In genomic region chr7:142412551-142413193, GRCh38 we compare ENCODE assay signal across 8 cellular contexts.
DNase-seq lines count a peak whose midpoint lies in the region; TF ChIP-seq lines count a peak whose summit lies in the region.

No MANE protein-coding gene starts in this region.

- H2AFZ ChIP-seq in GM23248 (no peak overlapping the region), KMS-11 (ENCODE audit: low read depth) (peak overlapping the region; percentile 15; the same call in 1 of the 2 replicates)

- peaks cover 3% of the 10 kb centered on the region; the same call in 1 of the 2 replicates for H3K4me1 ChIP-seq in GM23248 (ENCODE audit: insufficient read depth)
- H3K4me1 ChIP-seq in KMS-11 (ENCODE audit: low read depth, poor library complexity, severe bottlenecking) = no peaks in the 10 kb centered on the region

- no peaks in the 10 kb centered on the region; the same call in 1 of the 2 replicates for H3F3A ChIP-seq in GM23248 (ENCODE audit: insufficient read depth)

- H3K79me2 ChIP-seq in GM23248 (ENCODE audit: insufficient read depth) = no peaks in the 10 kb centered on the region
- H3K79me2 ChIP-seq in KMS-11 (ENCODE audit: insufficient read depth, low read depth) = no peaks in the 10 kb centered on the region

- H3K4me3 ChIP-seq in GM23248 (no peak overlapping the region), KMS-11 (IDR thresholded peaks at IDR 0.05; ENCODE audit: insufficient read depth, low read depth, low read length) (no peak overlapping the region)

- DNase-seq in activated T-cell treated with anti-CD3 and anti-CD28 coated beads for 24 hours (ENCODE audit: low read depth) (peak; percentile 40), GM23248 (peak; percentile 81), fibroblast of the conjunctiva (ENCODE audit: low read depth) (peak; percentile 41), smooth muscle cell of the brain vasculature (ENCODE audit: low read depth, low spot score) (peak; percentile 32), NCI-H2227 treated with DMSO at 0.1 percent for 48 hours (lab: John Stamatoyannopoulos, UW) (no peak)
- no peak for DNase-seq in activated T-cell treated with anti-CD3 and anti-CD28 coated beads, Interleukin-2, amount 50 U/mL, for 1 hour
- peak; percentile 55 for DNase-seq in activated CD4-positive, alpha-beta T cell treated with anti-CD3 and anti-CD28 coated beads for 48 hours

- H3K36me3 ChIP-seq in GM23248 (ENCODE audit: low read depth) (no peaks in the 10 kb centered on the region), KMS-11 (ENCODE audit: insufficient read depth) (no peaks in the 10 kb centered on the region)

- no peak overlapping the region for H3K27ac ChIP-seq in GM23248
- no peak overlapping the region for H3K27ac ChIP-seq in KMS-11

- H3K9me2 ChIP-seq in GM23248 (ENCODE audit: insufficient read depth) = no peaks in the 10 kb centered on the region

- peak; percentile 96 for TF ChIP-seq CTCF in KMS-11 (conservative IDR thresholded peaks at IDR 0.05; ENCODE audit: low read depth, low read length)

- H3K9ac ChIP-seq in GM23248 (no peak overlapping the region), KMS-11 (no peak overlapping the region)

- no peaks in the 10 kb centered on the region for H4K20me1 ChIP-seq in GM23248 (ENCODE audit: insufficient read depth)
- H4K20me1 ChIP-seq in KMS-11 (ENCODE audit: insufficient read depth) = no peaks in the 10 kb centered on the region

- no peak overlapping the region for H3K4me2 ChIP-seq in GM23248 (ENCODE audit: unreplicated experiment)
- no peak overlapping the region for H3K4me2 ChIP-seq in KMS-11

- H3K9me3 ChIP-seq in GM23248 (ENCODE audit: low read depth) = no peaks in the 10 kb centered on the region

- 60 to 61% methylated on average over 2 of the region's 2 CpGs for WGBS in GM23248 (ENCODE audit: low coverage in 1 of 2, low lambda C conversion rate in 2 of 2, missing lambda C conversion rate in 2 of 2), 2 experiments

- H3K27me3 ChIP-seq in GM23248 (replicated peaks; ENCODE audit: insufficient read depth) = no peaks in the 10 kb centered on the region
- no peaks in the 10 kb centered on the region for H3K27me3 ChIP-seq in KMS-11 (ENCODE audit: insufficient read depth, low read depth)

- in situ Hi-C loops in GM23248 (cut with MboI) = no loop called here

Comparison
In these comparisons a context has a peak if more than half of its experiments do, and no peak if none do; other contexts are left out.
1. DNase-seq: peak in activated T-cell treated with anti-CD3 and anti-CD28 coated beads for 24 hours (single experiment), GM23248 (single experiment), activated CD4-positive, alpha-beta T cell treated with anti-CD3 and anti-CD28 coated beads for 48 hours (single experiment), fibroblast of the conjunctiva (single experiment) and smooth muscle cell of the brain vasculature (single experiment); none in activated T-cell treated with anti-CD3 and anti-CD28 coated beads, Interleukin-2, amount 50 U/mL, for 1 hour (single experiment) and NCI-H2227 treated with DMSO at 0.1 percent for 48 hours (single experiment).